In genomic region chr6:117605169-117605826, GRCh38 we compare ENCODE assay signal across 8 cellular contexts. TPM values are rescaled to one million over a fixed set of nuclear protein-coding genes. Genes with fewer than 3 reads are reported as not detected.
DNase-seq lines count a peak whose midpoint lies in the region; ATAC-seq, FAIRE-seq and TF ChIP-seq lines count a peak whose summit lies in the region.

No MANE protein-coding gene starts in this region.

- intact Hi-C loops in activated T-helper 2 cell treated with anti-CD3 and anti-CD28 coated beads, Interferon-gamma antibody, Interleukin-2, Interleukin-4, amounts not matched to agents 10 μg/mL and 5 μg/mL and 100 μg/mL, durations not matched to agents 14 hours and 24 hours and 36 hours (cut with micrococcal nuclease): loop anchor here (1.0 to 2.0 kb wide), 2 partner anchors 48 to 156 kb away; no protein-coding TSS in a partner anchor
- intact Hi-C loops in prostate gland (cut with DNase I): loop anchor here (10.0 kb wide), 1 partner anchor 260 kb away; no protein-coding TSS in a partner anchor

- H3K4me3 Mint-ChIP-seq in activated T-helper 2 cell treated with anti-CD3 and anti-CD28 coated beads, Interferon-gamma antibody, Interleukin-2, Interleukin-4, amounts not matched to agents 10 μg/mL and 5 μg/mL and 100 μg/mL, durations not matched to agents 14 hours and 24 hours and 36 hours (ENCODE audit: low read depth): no peak overlapping the region

- H3K9me3 ChIP-seq in prostate gland: no peaks in the 10 kb centered on the region

- H3K36me3 ChIP-seq in prostate gland: no peaks in the 10 kb centered on the region

- FAIRE-seq in frontal cortex (lab: Jason Lieb, UNC): no peak

- no peak for TF ChIP-seq POLR2A in prostate gland (IDR thresholded peaks at IDR 0.05)

- H3K27me3 ChIP-seq in prostate gland (replicated peaks; ENCODE audit: insufficient read depth): peaks cover 5% of the 10 kb centered on the region

- peak; percentile 32 for DNase-seq in activated T-cell treated with anti-CD3 and anti-CD28 coated beads for 24 hours (ENCODE audit: low read depth)
- no peak for DNase-seq in activated T-cell treated with anti-CD3 and anti-CD28 coated beads, Interleukin-2, amount 50 U/mL, for 1 hour
- peak; percentile 65 for DNase-seq in HT1080 (ENCODE audit: low read depth)
- peak; percentile 88 for DNase-seq in NCI-H82 (lab: John Stamatoyannopoulos, UW)
- peak; percentile 19 for DNase-seq in activated T-helper 2 cell treated with anti-CD3 and anti-CD28 coated beads, Interferon-gamma antibody, Interleukin-2, Interleukin-4, amounts not matched to agents 10 μg/mL and 5 μg/mL and 100 μg/mL, durations not matched to agents 14 hours and 24 hours and 36 hours (ENCODE audit: low spot score)
- peak; percentile 54 to 61 for DNase-seq in frontal cortex (ENCODE audit: low spot score in 2 of 2)
- peak; percentile 32 for DNase-seq in prostate gland (ENCODE audit: low spot score)

- peak; percentile 46 for ATAC-seq in GM21717 (IDR thresholded peaks at IDR 0.05; ENCODE audit: unreplicated experiment)

- WGBS in prostate gland: 31% methylated on average over 7 of the region's 7 CpGs

- no peak overlapping the region for H3K4me3 ChIP-seq in prostate gland

- peaks cover 20% of the 10 kb centered on the region for H3K4me1 Mint-ChIP-seq in activated T-helper 2 cell treated with anti-CD3 and anti-CD28 coated beads, Interferon-gamma antibody, Interleukin-2, Interleukin-4, amounts not matched to agents 10 μg/mL and 5 μg/mL and 100 μg/mL, durations not matched to agents 14 hours and 24 hours and 36 hours (ENCODE audit: low read depth)

- H3K27ac Mint-ChIP-seq in activated T-helper 2 cell treated with anti-CD3 and anti-CD28 coated beads, Interferon-gamma antibody, Interleukin-2, Interleukin-4, amounts not matched to agents 10 μg/mL and 5 μg/mL and 100 μg/mL, durations not matched to agents 14 hours and 24 hours and 36 hours: no peak overlapping the region

- no peaks in the 10 kb centered on the region for H3K9me3 Mint-ChIP-seq in activated T-helper 2 cell treated with anti-CD3 and anti-CD28 coated beads, Interferon-gamma antibody, Interleukin-2, Interleukin-4, amounts not matched to agents 10 μg/mL and 5 μg/mL and 100 μg/mL, durations not matched to agents 14 hours and 24 hours and 36 hours

- H3K27me3 Mint-ChIP-seq in activated T-helper 2 cell treated with anti-CD3 and anti-CD28 coated beads, Interferon-gamma antibody, Interleukin-2, Interleukin-4, amounts not matched to agents 10 μg/mL and 5 μg/mL and 100 μg/mL, durations not matched to agents 14 hours and 24 hours and 36 hours (ENCODE audit: low read depth): no peaks in the 10 kb centered on the region

- H3K36me3 Mint-ChIP-seq in activated T-helper 2 cell treated with anti-CD3 and anti-CD28 coated beads, Interferon-gamma antibody, Interleukin-2, Interleukin-4, amounts not matched to agents 10 μg/mL and 5 μg/mL and 100 μg/mL, durations not matched to agents 14 hours and 24 hours and 36 hours (ENCODE audit: low read depth): peaks cover 4% of the 10 kb centered on the region

- H3K27ac ChIP-seq in prostate gland: no peak overlapping the region

- H3K4me1 ChIP-seq in prostate gland (replicated peaks): no peaks in the 10 kb centered on the region

- peak in 3 of 4 experiments; percentile 26 to 61 (median 59) for TF ChIP-seq CTCF in prostate gland (IDR thresholded peaks at IDR 0.05)

RNA-seq across cellular contexts. Expression of gene GOPC, which starts 3.0 kb away (rescaled TPM):
- 16.7 and 19.0 TPM in 2 replicates for total RNA-seq in HT1080 (2014; rRNA removed; shearing (Covaris generic))
- 19.6 and 26.8 TPM in 2 replicates for polyA plus RNA-seq in HT1080 (2015; cell fraction: cytosol; rRNA removed)
- polyA plus RNA-seq in HT1080 (2015; cell fraction: nucleus; rRNA removed): 47.8 and 49.2 TPM in 2 replicates
- 22.9 and 24.2 TPM in 2 replicates for total RNA-seq in activated T-helper 2 cell treated with anti-CD3 and anti-CD28 coated beads, Interferon-gamma antibody, Interleukin-2, Interleukin-4, amounts not matched to agents 10 μg/mL and 5 μg/mL and 100 μg/mL, durations not matched to agents 14 hours and 24 hours and 36 hours
- 66.9 TPM for total RNA-seq in frontal cortex
- 10 to 100 TPM; 20.2 to 24.2 TPM for total RNA-seq in prostate gland
